10 cellular contexts compared by ENCODE assay signal in genomic region chr6:109484161-109484560, GRCh38. TPM values are rescaled to one million over a fixed set of nuclear protein-coding genes. Genes with fewer than 3 reads are reported as not detected.
DNase-seq lines count a peak whose midpoint lies in the region; ATAC-seq, FAIRE-seq and TF ChIP-seq lines count a peak whose summit lies in the region.
"Had no signal": no experiment of that assay in that cellular context is flagged by ENCODE, and none has a peak within 500 bp of the region (broad histone marks: within the 10 kb centered on the region; RNA-seq: fewer than 3 reads in every experiment).

No MANE protein-coding gene starts in this region.

- TF ChIP-seq EP300 in transverse colon (IDR thresholded peaks at IDR 0.05; ENCODE audit: low read depth) (no peak), HepG2 (IDR thresholded peaks at IDR 0.05; ENCODE audit: low read depth in 2 of 2, low read length in 2 of 2) (no peak), HepG2 (CRISPR knock-in tag; IDR thresholded peaks at IDR 0.05; ENCODE audit: borderline replicate concordance) (no peak)

- no peak for TF ChIP-seq RAD21 in HepG2 (CRISPR knock-in tag; IDR thresholded peaks at IDR 0.05)

- POLR2A ChIA-PET in HepG2 (lab: Yijun Ruan, JAX): no interaction called here

- H3K4me1 ChIP-seq in transverse colon (peaks cover 16 to 43% (median 29%) of the 10 kb centered on the region in 4 donors), HepG2 (ENCODE audit: insufficient read depth, low read length) (peaks cover 39% of the 10 kb centered on the region)

- peaks cover 7% of the 10 kb centered on the region for H3K27me3 Mint-ChIP-seq in activated naive CD4-positive, alpha-beta T cell treated with anti-CD3 and anti-CD28 coated beads, Interleukin-2, amount 10 ng/mL, durations not matched to agents 7 days and 5 days
- peaks cover 1% of the 10 kb centered on the region for H3K27me3 Mint-ChIP-seq in activated T-helper 1 cell treated with anti-CD3 and anti-CD28 coated beads, Interleukin-12 subunit alpha, Interleukin-12 subunit beta, Interleukin-2, Interleukin-4 antibody, amounts not matched to agents 30 ng/mL and 10 ng/mL and 1 ng/mL, durations not matched to agents 14 hours and 24 hours and 36 hours (ENCODE audit: insufficient read depth)
- H3K27me3 Mint-ChIP-seq in immature natural killer cell (ENCODE audit: low read depth in 3 of 3): peaks cover 7 to 11% (median 8%) of the 10 kb centered on the region in 3 donors

- ATAC-seq in HepG2: no peak

- TF ChIP-seq POLR2A in transverse colon (IDR thresholded peaks at IDR 0.05) (no peak), HepG2 (IDR thresholded peaks at IDR 0.05; ENCODE audit: insufficient read depth in 1 of 2, low read depth in 2 of 2, low read length in 2 of 2) (no peak)

- peaks cover 27% of the 10 kb centered on the region for H3K36me3 Mint-ChIP-seq in activated naive CD4-positive, alpha-beta T cell treated with anti-CD3 and anti-CD28 coated beads, Interleukin-2, amount 10 ng/mL, durations not matched to agents 7 days and 5 days
- H3K36me3 Mint-ChIP-seq in activated T-helper 1 cell treated with anti-CD3 and anti-CD28 coated beads, Interleukin-12 subunit alpha, Interleukin-12 subunit beta, Interleukin-2, Interleukin-4 antibody, amounts not matched to agents 30 ng/mL and 10 ng/mL and 1 ng/mL, durations not matched to agents 14 hours and 24 hours and 36 hours (ENCODE audit: low read depth): peaks cover 24% of the 10 kb centered on the region
- peaks cover 17 to 21% (median 21%) of the 10 kb centered on the region in 3 donors for H3K36me3 Mint-ChIP-seq in immature natural killer cell

- in situ Hi-C loops in transverse colon (cut with MboI; ENCODE audit: low pct_ligation_motif_present in 1 of 4, low pct_unique_long_range_greater_than_20kb in 1 of 4, low sequenced_read_pairs in 3 of 4) (no loop called here), HepG2 (cut with HindIII; ENCODE audit: extremely low pct_ligation_motif_present, low pct_unique_long_range_greater_than_20kb) (no loop called here)

- no peak for FAIRE-seq in HepG2 (lab: Jason Lieb, UNC)
- FAIRE-seq: H54 had no signal

- peaks cover 12% of the 10 kb centered on the region for H3K79me2 ChIP-seq in HepG2 (ENCODE audit: insufficient read depth, low read length)

- no peak for DNase-seq in activated naive CD4-positive, alpha-beta T cell treated with anti-CD3 and anti-CD28 coated beads, Interleukin-2, amount 10 ng/mL, durations not matched to agents 7 days and 5 days
- DNase-seq in activated naive CD4-positive, alpha-beta T cell treated with anti-CD3 and anti-CD28 coated beads, Interleukin-2, amount 50 U/mL, for 16 hours: no peak
- DNase-seq in activated T-helper 1 cell treated with anti-CD3 and anti-CD28 coated beads, Interleukin-12 subunit alpha, Interleukin-12 subunit beta, Interleukin-2, Interleukin-4 antibody, amounts not matched to agents 30 ng/mL and 10 ng/mL and 1 ng/mL, durations not matched to agents 14 hours and 24 hours and 36 hours (ENCODE audit: low spot score): no peak
- DNase-seq in immature natural killer cell: no peak
- DNase-seq in transverse colon: no peak
- DNase-seq in NCI-H2171 (lab: John Stamatoyannopoulos, UW): no peak
- DNase-seq in HepG2 (ENCODE audit: low spot score): no peak
- DNase-seq in DMS53 treated with DMSO at 0.1 percent for 48 hours (lab: John Stamatoyannopoulos, UW; ENCODE audit: unreplicated experiment): no peak
- DNase-seq: OCI-M1 had no signal

- H3K9me3 Mint-ChIP-seq in activated naive CD4-positive, alpha-beta T cell treated with anti-CD3 and anti-CD28 coated beads, Interleukin-2, amount 10 ng/mL, durations not matched to agents 7 days and 5 days: peaks cover 2% of the 10 kb centered on the region
- no peaks in the 10 kb centered on the region for H3K9me3 Mint-ChIP-seq in activated T-helper 1 cell treated with anti-CD3 and anti-CD28 coated beads, Interleukin-12 subunit alpha, Interleukin-12 subunit beta, Interleukin-2, Interleukin-4 antibody, amounts not matched to agents 30 ng/mL and 10 ng/mL and 1 ng/mL, durations not matched to agents 14 hours and 24 hours and 36 hours
- no peaks in the 10 kb centered on the region for H3K9me3 Mint-ChIP-seq in immature natural killer cell

- H4K20me1 ChIP-seq in HepG2 (ENCODE audit: insufficient read depth, low read length): no peaks in the 10 kb centered on the region

- TF ChIP-seq CTCF in transverse colon (IDR thresholded peaks at IDR 0.05) (no peak), HepG2 (CRISPR knock-in tag; IDR thresholded peaks at IDR 0.05) (no peak)

- no peak overlapping the region for H2AFZ ChIP-seq in HepG2 (ENCODE audit: low read length)

- CTCF ChIA-PET in activated naive CD4-positive, alpha-beta T cell treated with anti-CD3 and anti-CD28 coated beads, Interleukin-2, amount 10 ng/mL, durations not matched to agents 7 days and 5 days (lab: Charles Lee): no interaction called here
- CTCF ChIA-PET in HepG2 (lab: Yijun Ruan, JAX; ENCODE audit: low intra/inter-chr PET ratio, low total read pairs): no interaction called here

- peak overlapping the region; percentile 88 to 95 (median 92) for H3K27ac ChIP-seq in transverse colon
- H3K27ac ChIP-seq in HepG2 (ENCODE audit: extremely low read length, insufficient read depth, low read length): no peak overlapping the region

- H3K36me3 ChIP-seq in transverse colon (no peaks in the 10 kb centered on the region), HepG2 (replicated peaks in 1 of 2; ENCODE audit: control insufficient read depth in 1 of 2, insufficient read depth in 2 of 2, low read length in 2 of 2) (peaks cover 0 to 8% of the 10 kb centered on the region in 2 experiments; a peak in 3 of 5 replicates)

- no peak overlapping the region for H3K9ac ChIP-seq in HepG2 (ENCODE audit: insufficient read depth, low read depth, low read length)

- no peaks in the 10 kb centered on the region for H3K27me3 ChIP-seq in transverse colon
- H3K27me3 ChIP-seq in HepG2 (ENCODE audit: control insufficient read depth in 1 of 2, insufficient read depth in 2 of 2, low read length in 2 of 2): peaks cover 0 to 4% of the 10 kb centered on the region in 2 experiments; a peak in 1 of 5 replicates

- H3K9me3 ChIP-seq in transverse colon (no peaks in the 10 kb centered on the region), HepG2 (ENCODE audit: low read length) (no peaks in the 10 kb centered on the region)

- H3K27ac Mint-ChIP-seq in activated naive CD4-positive, alpha-beta T cell treated with anti-CD3 and anti-CD28 coated beads, Interleukin-2, amount 10 ng/mL, durations not matched to agents 7 days and 5 days: peak overlapping the region; percentile 3
- no peak overlapping the region for H3K27ac Mint-ChIP-seq in activated T-helper 1 cell treated with anti-CD3 and anti-CD28 coated beads, Interleukin-12 subunit alpha, Interleukin-12 subunit beta, Interleukin-2, Interleukin-4 antibody, amounts not matched to agents 30 ng/mL and 10 ng/mL and 1 ng/mL, durations not matched to agents 14 hours and 24 hours and 36 hours
- peak overlapping the region; percentile 56 to 96 (median 84) for H3K27ac Mint-ChIP-seq in immature natural killer cell

- intact Hi-C loops in activated T-helper 1 cell treated with anti-CD3 and anti-CD28 coated beads, Interleukin-12 subunit alpha, Interleukin-12 subunit beta, Interleukin-2, Interleukin-4 antibody, amounts not matched to agents 30 ng/mL and 10 ng/mL and 1 ng/mL, durations not matched to agents 14 hours and 24 hours and 36 hours (cut with micrococcal nuclease): loop anchor here (5.0 kb wide), 4 partner anchors 33 to 1662 kb away; partner anchors contain the start of genes SCML4 and SEC63
- intact Hi-C loops in transverse colon (cut with DNase I; ENCODE audit: low total_unique reads): loop anchor here (5.0 kb wide), 1 partner anchor 1528 kb away; no protein-coding TSS in a partner anchor
- intact Hi-C loops in HepG2 (cut with micrococcal nuclease; ENCODE audit: unreplicated experiment): no loop called here

- WGBS in transverse colon (ENCODE audit: low coverage in 1 of 2), 2 donors: 60 to 82% methylated on average over 3 of the region's 3 CpGs
- WGBS in HepG2 (ENCODE audit: low lambda C conversion rate): 64% methylated on average over 3 of the region's 3 CpGs

- H3K4me3 ChIP-seq in transverse colon (no peak overlapping the region), HepG2 (replicated peaks in 1 of 3; ENCODE audit: insufficient read depth in 1 of 3, low read depth in 2 of 3, low read length in 3 of 3) (no peak overlapping the region)

- H3K4me2 ChIP-seq in HepG2 (ENCODE audit: low read depth, low read length): no peak overlapping the region

- BruUV-seq in HepG2 (replicated peaks; lab: Mats Ljungman, UMichigan): no TSS peak

- H3K4me1 Mint-ChIP-seq in activated naive CD4-positive, alpha-beta T cell treated with anti-CD3 and anti-CD28 coated beads, Interleukin-2, amount 10 ng/mL, durations not matched to agents 7 days and 5 days: peaks cover 40% of the 10 kb centered on the region
- H3K4me1 Mint-ChIP-seq in activated T-helper 1 cell treated with anti-CD3 and anti-CD28 coated beads, Interleukin-12 subunit alpha, Interleukin-12 subunit beta, Interleukin-2, Interleukin-4 antibody, amounts not matched to agents 30 ng/mL and 10 ng/mL and 1 ng/mL, durations not matched to agents 14 hours and 24 hours and 36 hours (ENCODE audit: low read depth): peaks cover 36% of the 10 kb centered on the region
- H3K4me1 Mint-ChIP-seq in immature natural killer cell: peaks cover 33 to 43% of the 10 kb centered on the region in 2 donors

- peak overlapping the region; percentile 55 for H3K4me3 Mint-ChIP-seq in activated naive CD4-positive, alpha-beta T cell treated with anti-CD3 and anti-CD28 coated beads, Interleukin-2, amount 10 ng/mL, durations not matched to agents 7 days and 5 days
- H3K4me3 Mint-ChIP-seq in activated T-helper 1 cell treated with anti-CD3 and anti-CD28 coated beads, Interleukin-12 subunit alpha, Interleukin-12 subunit beta, Interleukin-2, Interleukin-4 antibody, amounts not matched to agents 30 ng/mL and 10 ng/mL and 1 ng/mL, durations not matched to agents 14 hours and 24 hours and 36 hours: peak overlapping the region; percentile 53
- H3K4me3 Mint-ChIP-seq in immature natural killer cell: peak overlapping the region; percentile 73 to 92 (median 88)

RNA-seq across cellular contexts. Expression of gene ZBTB24, which starts 1.1 kb away (rescaled TPM):
- 19.5 and 20.8 TPM in 2 replicates for total RNA-seq in activated T-helper 1 cell treated with anti-CD3 and anti-CD28 coated beads, Interleukin-12 subunit alpha, Interleukin-12 subunit beta, Interleukin-2, Interleukin-4 antibody, amounts not matched to agents 30 ng/mL and 10 ng/mL and 1 ng/mL, durations not matched to agents 14 hours and 24 hours and 36 hours
- 1 to 10 TPM; 3.1 to 6.6 (median 4.1) TPM for polyA plus RNA-seq in immature natural killer cell
- total RNA-seq in transverse colon: 1 to 10 TPM; 3.0 to 7.8 (median 5.7) TPM
- total RNA-seq in HepG2 (2016; rRNA removed; fragmentation: Illumina TruSeq; extraction: Trizol): 6.2 and 8.7 TPM in 2 replicates
- 1.1 and 1.2 TPM in 2 replicates for total RNA-seq in HepG2 (2016; cell fraction: cytosol; rRNA removed; fragmentation: Illumina TruSeq; extraction: Trizol; ENCODE audit: low read depth)
- 6.7 and 8.3 TPM in 2 replicates for total RNA-seq in HepG2 (2016; cell fraction: insoluble cytoplasmic fraction; rRNA removed; fragmentation: Illumina TruSeq; extraction: Trizol)
- total RNA-seq in HepG2 (2016; cell fraction: membrane; rRNA removed; fragmentation: Illumina TruSeq; extraction: Trizol): 4.0 and 4.6 TPM in 2 replicates
- 5.4 and 5.8 TPM in 2 replicates for total RNA-seq in HepG2 (2016; cell fraction: nucleus; rRNA removed; fragmentation: Illumina TruSeq; extraction: Trizol)
- polyA plus RNA-seq in HepG2 (2011; rRNA removed): 1.5 and 1.6 TPM in 2 replicates
- 1.0 and 1.4 TPM in 2 replicates for polyA plus RNA-seq in HepG2 (2011; cell fraction: cytosol; rRNA removed)
- 1.5 and 1.7 TPM in 2 replicates for polyA plus RNA-seq in HepG2 (2011; cell fraction: nucleus; rRNA removed)
- 2.3 and 2.8 TPM in 2 replicates for polyA plus RNA-seq in HepG2 (2012)
- 0.88 and 0.89 TPM in 2 replicates for polyA plus RNA-seq in HepG2 (2016; cell fraction: cytosol; fragmentation: Illumina TruSeq; extraction: Trizol; ENCODE audit: low read depth)
- polyA plus RNA-seq in HepG2 (2016; cell fraction: insoluble cytoplasmic fraction; fragmentation: Illumina TruSeq; extraction: Trizol; ENCODE audit: low read depth): 6.1 and 6.3 TPM in 2 replicates
- polyA plus RNA-seq in HepG2 (2016; cell fraction: membrane; fragmentation: Illumina TruSeq; extraction: Trizol; ENCODE audit: low read depth): 1.9 and 2.0 TPM in 2 replicates
- polyA plus RNA-seq in HepG2 (2016; cell fraction: nucleus; fragmentation: Illumina TruSeq; extraction: Trizol; ENCODE audit: insufficient read depth, low read depth): 7.1 and 7.4 TPM in 2 replicates
- 1.3 and 9.1 TPM in 2 replicates for polyA minus RNA-seq in HepG2 (2011; rRNA and poly(A)+ RNA removed; ENCODE audit: low replicate concordance)
- 2.5 and 3.1 TPM in 2 replicates for polyA minus RNA-seq in HepG2 (2011; cell fraction: cytosol; rRNA and poly(A)+ RNA removed)
- 4.1 and 4.4 TPM in 2 replicates for polyA minus RNA-seq in HepG2 (2011; cell fraction: nucleus; rRNA and poly(A)+ RNA removed)

RNA-seq across cellular contexts. Expression of gene MICAL1, which starts 28.6 kb away (rescaled TPM):
- 40.8 and 47.1 TPM in 2 replicates for total RNA-seq in activated T-helper 1 cell treated with anti-CD3 and anti-CD28 coated beads, Interleukin-12 subunit alpha, Interleukin-12 subunit beta, Interleukin-2, Interleukin-4 antibody, amounts not matched to agents 30 ng/mL and 10 ng/mL and 1 ng/mL, durations not matched to agents 14 hours and 24 hours and 36 hours
- polyA plus RNA-seq in immature natural killer cell (10 to 100 TPM in 1 of 3 donors, 1 to 10 TPM in 2; 7.5 to 13.4 (median 9.5) TPM), HepG2 (2011; rRNA removed) (39.0 and 48.0 TPM in 2 replicates)
- total RNA-seq in transverse colon (100 to 1,000 TPM in 2 of 4 donors, 10 to 100 TPM in 2; 85.3 to 241 (median 121) TPM), HepG2 (2016; rRNA removed; fragmentation: Illumina TruSeq; extraction: Trizol) (1.9 and 6.9 TPM in 2 replicates)
- 1.1 and 2.9 TPM in 2 replicates for total RNA-seq in HepG2 (2016; cell fraction: cytosol; rRNA removed; fragmentation: Illumina TruSeq; extraction: Trizol; ENCODE audit: low read depth)
- total RNA-seq in HepG2 (2016; cell fraction: insoluble cytoplasmic fraction; rRNA removed; fragmentation: Illumina TruSeq; extraction: Trizol): 2.2 and 7.5 TPM in 2 replicates
- 0.87 and 1.4 TPM in 2 replicates for total RNA-seq in HepG2 (2016; cell fraction: membrane; rRNA removed; fragmentation: Illumina TruSeq; extraction: Trizol)
- total RNA-seq in HepG2 (2016; cell fraction: nucleus; rRNA removed; fragmentation: Illumina TruSeq; extraction: Trizol): 10.6 and 12.0 TPM in 2 replicates
- 6.7 and 9.8 TPM in 2 replicates for polyA plus RNA-seq in HepG2 (2011; cell fraction: cytosol; rRNA removed)
- polyA plus RNA-seq in HepG2 (2011; cell fraction: nucleus; rRNA removed): 432 and 521 TPM in 2 replicates
- 10.5 and 18.1 TPM in 2 replicates for polyA plus RNA-seq in HepG2 (2012)
- 0.25 and 0.36 TPM in 2 replicates for polyA plus RNA-seq in HepG2 (2016; cell fraction: cytosol; fragmentation: Illumina TruSeq; extraction: Trizol; ENCODE audit: low read depth)
- polyA plus RNA-seq in HepG2 (2016; cell fraction: insoluble cytoplasmic fraction; fragmentation: Illumina TruSeq; extraction: Trizol; ENCODE audit: low read depth): 2.0 and 2.3 TPM in 2 replicates
- 0.81 and 0.95 TPM in 2 replicates for polyA plus RNA-seq in HepG2 (2016; cell fraction: membrane; fragmentation: Illumina TruSeq; extraction: Trizol; ENCODE audit: low read depth)
- polyA plus RNA-seq in HepG2 (2016; cell fraction: nucleus; fragmentation: Illumina TruSeq; extraction: Trizol; ENCODE audit: insufficient read depth, low read depth): 40.3 and 54.1 TPM in 2 replicates
- 6.9 and 18.4 TPM in 2 replicates for polyA minus RNA-seq in HepG2 (2011; rRNA and poly(A)+ RNA removed; ENCODE audit: low replicate concordance)
- 4.7 and 5.5 TPM in 2 replicates for polyA minus RNA-seq in HepG2 (2011; cell fraction: cytosol; rRNA and poly(A)+ RNA removed)
- polyA minus RNA-seq in HepG2 (2011; cell fraction: nucleus; rRNA and poly(A)+ RNA removed): 36.2 and 38.4 TPM in 2 replicates

RNA-seq across cellular contexts. Expression of gene SMPD2, which starts 43.6 kb away (rescaled TPM):
- 18.5 and 19.1 TPM in 2 replicates for total RNA-seq in activated T-helper 1 cell treated with anti-CD3 and anti-CD28 coated beads, Interleukin-12 subunit alpha, Interleukin-12 subunit beta, Interleukin-2, Interleukin-4 antibody, amounts not matched to agents 30 ng/mL and 10 ng/mL and 1 ng/mL, durations not matched to agents 14 hours and 24 hours and 36 hours
- 10 to 100 TPM; 10.2 to 19.0 (median 13.2) TPM for polyA plus RNA-seq in immature natural killer cell
- total RNA-seq in transverse colon: 10 to 100 TPM in 3 of 4 donors, 1 to 10 TPM in 1; 9.4 to 34.5 (median 30.3) TPM
- total RNA-seq in HepG2 (2016; rRNA removed; fragmentation: Illumina TruSeq; extraction: Trizol): 6.7 and 10.6 TPM in 2 replicates
- total RNA-seq in HepG2 (2016; cell fraction: cytosol; rRNA removed; fragmentation: Illumina TruSeq; extraction: Trizol; ENCODE audit: low read depth): 4.6 and 5.2 TPM in 2 replicates
- 7.4 and 12.3 TPM in 2 replicates for total RNA-seq in HepG2 (2016; cell fraction: insoluble cytoplasmic fraction; rRNA removed; fragmentation: Illumina TruSeq; extraction: Trizol)
- 8.5 and 8.7 TPM in 2 replicates for total RNA-seq in HepG2 (2016; cell fraction: membrane; rRNA removed; fragmentation: Illumina TruSeq; extraction: Trizol)
- total RNA-seq in HepG2 (2016; cell fraction: nucleus; rRNA removed; fragmentation: Illumina TruSeq; extraction: Trizol): 12.1 and 13.9 TPM in 2 replicates
- polyA plus RNA-seq in HepG2 (2011; rRNA removed): 5.9 and 6.9 TPM in 2 replicates
- 5.0 and 5.8 TPM in 2 replicates for polyA plus RNA-seq in HepG2 (2011; cell fraction: cytosol; rRNA removed)
- 15.0 and 17.9 TPM in 2 replicates for polyA plus RNA-seq in HepG2 (2011; cell fraction: nucleus; rRNA removed)
- 2.4 and 4.1 TPM in 2 replicates for polyA plus RNA-seq in HepG2 (2012)
- polyA plus RNA-seq in HepG2 (2016; cell fraction: cytosol; fragmentation: Illumina TruSeq; extraction: Trizol; ENCODE audit: low read depth): 5.7 and 6.5 TPM in 2 replicates
- 7.1 and 7.3 TPM in 2 replicates for polyA plus RNA-seq in HepG2 (2016; cell fraction: insoluble cytoplasmic fraction; fragmentation: Illumina TruSeq; extraction: Trizol; ENCODE audit: low read depth)
- 5.9 and 8.0 TPM in 2 replicates for polyA plus RNA-seq in HepG2 (2016; cell fraction: membrane; fragmentation: Illumina TruSeq; extraction: Trizol; ENCODE audit: low read depth)
- polyA plus RNA-seq in HepG2 (2016; cell fraction: nucleus; fragmentation: Illumina TruSeq; extraction: Trizol; ENCODE audit: insufficient read depth, low read depth): 13.1 and 18.5 TPM in 2 replicates
- 8.7 and 50.0 TPM in 2 replicates for polyA minus RNA-seq in HepG2 (2011; rRNA and poly(A)+ RNA removed; ENCODE audit: low replicate concordance)
- 1.8 and 3.3 TPM in 2 replicates for polyA minus RNA-seq in HepG2 (2011; cell fraction: cytosol; rRNA and poly(A)+ RNA removed)
- polyA minus RNA-seq in HepG2 (2011; cell fraction: nucleus; rRNA and poly(A)+ RNA removed): 15.7 and 21.8 TPM in 2 replicates

RNA-seq across cellular contexts. Expression of gene PPIL6, which starts 43.7 kb away (rescaled TPM):
- 0.13 and 0.29 TPM in 2 replicates for total RNA-seq in activated T-helper 1 cell treated with anti-CD3 and anti-CD28 coated beads, Interleukin-12 subunit alpha, Interleukin-12 subunit beta, Interleukin-2, Interleukin-4 antibody, amounts not matched to agents 30 ng/mL and 10 ng/mL and 1 ng/mL, durations not matched to agents 14 hours and 24 hours and 36 hours
- polyA plus RNA-seq in immature natural killer cell (1 to 10 TPM in 1 of 3 donors, under 1 TPM in 2; 0.15 to 1.0 (median 0.44) TPM), HepG2 (2011; rRNA removed) (0.01 and 0.46 TPM in 2 replicates)
- total RNA-seq in transverse colon (1 to 10 TPM in 2 of 4 donors, under 1 TPM in 1, not detected in 1; 0.64 to 4.0 (median 1.9) TPM), HepG2 (2016; rRNA removed; fragmentation: Illumina TruSeq; extraction: Trizol) (0.22 TPM in 1 of 2 replicates, not detected in the other)
- total RNA-seq in HepG2 (2016; cell fraction: cytosol; rRNA removed; fragmentation: Illumina TruSeq; extraction: Trizol; ENCODE audit: low read depth): not detected in 2 replicates
- total RNA-seq in HepG2 (2016; cell fraction: insoluble cytoplasmic fraction; rRNA removed; fragmentation: Illumina TruSeq; extraction: Trizol): 0.16 and 0.48 TPM in 2 replicates
- total RNA-seq in HepG2 (2016; cell fraction: membrane; rRNA removed; fragmentation: Illumina TruSeq; extraction: Trizol): 0.19 TPM in 1 of 2 replicates, not detected in the other
- not detected in 2 replicates for total RNA-seq in HepG2 (2016; cell fraction: nucleus; rRNA removed; fragmentation: Illumina TruSeq; extraction: Trizol)
- 0.05 and 0.12 TPM in 2 replicates for polyA plus RNA-seq in HepG2 (2011; cell fraction: cytosol; rRNA removed)
- not detected in 2 replicates for polyA plus RNA-seq in HepG2 (2011; cell fraction: nucleus; rRNA removed)
- 0.11 TPM in 1 of 2 replicates, not detected in the other for polyA plus RNA-seq in HepG2 (2012)
- 0.31 TPM in 1 of 2 replicates, not detected in the other for polyA plus RNA-seq in HepG2 (2016; cell fraction: cytosol; fragmentation: Illumina TruSeq; extraction: Trizol; ENCODE audit: low read depth)
- polyA plus RNA-seq in HepG2 (2016; cell fraction: insoluble cytoplasmic fraction; fragmentation: Illumina TruSeq; extraction: Trizol; ENCODE audit: low read depth): not detected in 2 replicates
- polyA plus RNA-seq in HepG2 (2016; cell fraction: membrane; fragmentation: Illumina TruSeq; extraction: Trizol; ENCODE audit: low read depth): 0.13 TPM in 1 of 2 replicates, not detected in the other
- not detected in 2 replicates for polyA plus RNA-seq in HepG2 (2016; cell fraction: nucleus; fragmentation: Illumina TruSeq; extraction: Trizol; ENCODE audit: insufficient read depth, low read depth)
- polyA minus RNA-seq in HepG2 (2011; rRNA and poly(A)+ RNA removed; ENCODE audit: low replicate concordance): 0.87 TPM in 1 of 2 replicates, not detected in the other
- polyA minus RNA-seq in HepG2 (2011; cell fraction: cytosol; rRNA and poly(A)+ RNA removed): not detected in 2 replicates
- polyA minus RNA-seq in HepG2 (2011; cell fraction: nucleus; rRNA and poly(A)+ RNA removed): not detected in 2 replicates
